8 cellular contexts compared by ENCODE assay signal in the genomic region with DNA sequence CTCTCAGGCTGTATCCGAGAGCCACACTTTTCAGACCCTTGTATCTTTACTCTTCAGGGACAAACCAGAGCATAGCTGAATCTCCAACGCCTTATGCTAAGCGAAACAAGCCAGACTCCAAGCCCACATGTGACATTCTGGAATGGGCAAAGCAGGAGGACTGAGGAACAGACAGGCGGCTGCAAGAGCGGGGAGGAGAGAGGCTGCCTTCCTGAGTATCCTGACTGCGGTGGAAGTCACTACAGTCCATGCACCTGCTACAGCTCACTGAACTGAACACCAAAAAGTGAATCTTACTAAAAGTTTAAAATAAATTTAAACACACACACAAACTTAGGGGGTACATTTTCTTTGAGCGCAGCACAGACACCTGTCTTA. TPM values are rescaled to one million over a fixed set of nuclear protein-coding genes. Genes with fewer than 3 reads are reported as not detected.
DNase-seq lines count a peak whose midpoint lies in the region; FAIRE-seq and TF ChIP-seq lines count a peak whose summit lies in the region.

No MANE protein-coding gene starts in this region.

- H3K27me3 Mint-ChIP-seq in activated T-cell treated with anti-CD3 and anti-CD28 coated beads, Interleukin-2, amount 50 U/mL, for 24 hours, result peaks cover 25% of the 10 kb centered on the region
- H3K27me3 Mint-ChIP-seq in activated naive CD8-positive, alpha-beta T cell, result peaks cover 11% of the 10 kb centered on the region

- dilution Hi-C loops in keratinocyte (cut with MboI; ENCODE audit: extremely low pct_ligation_motif_present, low sequenced_read_pairs), result no loop called here

- H3K9me3 ChIP-seq in keratinocyte (ENCODE audit: control insufficient read depth, low read depth, low read length) (no peaks in the 10 kb centered on the region), thymus (ENCODE audit: control insufficient read depth) (no peaks in the 10 kb centered on the region)

- peaks cover 59% of the 10 kb centered on the region for H3K79me2 ChIP-seq in keratinocyte (ENCODE audit: control insufficient read depth, insufficient read depth, low read length)

- no peak for DNase-seq in activated T-cell treated with anti-CD3 and anti-CD28 coated beads, Interleukin-2, amount 50 U/mL, for 24 hours
- DNase-seq in activated T-cell treated with anti-CD3 and anti-CD28 coated beads for 4 hours (no peak), keratinocyte (ENCODE audit: low read depth, low spot score) (no peak), DMS79 (lab: John Stamatoyannopoulos, UW) (no peak), GF-D8 (lab: John Stamatoyannopoulos, UW) (no peak)
- no peak for DNase-seq in stimulated activated CD4-positive, alpha-beta T cell treated with anti-CD3 and anti-CD28 coated beads, Interleukin-4, amount 100 ng/mL, for 4 hours

- H3K27ac Mint-ChIP-seq in activated T-cell treated with anti-CD3 and anti-CD28 coated beads, Interleukin-2, amount 50 U/mL, for 24 hours, result no peak overlapping the region
- H3K27ac Mint-ChIP-seq in activated naive CD8-positive, alpha-beta T cell, result no peak overlapping the region

- no peak for FAIRE-seq in keratinocyte (lab: Jason Lieb, UNC)

- H3K27ac ChIP-seq in keratinocyte (ENCODE audit: control insufficient read depth, insufficient read depth, low read length) (no peak overlapping the region), thymus (ENCODE audit: low read depth) (no peak overlapping the region)

- no peaks in the 10 kb centered on the region for H3K27me3 ChIP-seq in keratinocyte (ENCODE audit: control insufficient read depth, extremely low read depth, insufficient read depth, low read length)
- H3K27me3 ChIP-seq in thymus (ENCODE audit: control insufficient read depth, insufficient read depth), result peaks cover 29% of the 10 kb centered on the region

- peaks cover 5% of the 10 kb centered on the region for H3K36me3 Mint-ChIP-seq in activated T-cell treated with anti-CD3 and anti-CD28 coated beads, Interleukin-2, amount 50 U/mL, for 24 hours (ENCODE audit: low read depth)
- H3K36me3 Mint-ChIP-seq in activated naive CD8-positive, alpha-beta T cell, result no peaks in the 10 kb centered on the region

- H2AFZ ChIP-seq in keratinocyte (ENCODE audit: control insufficient read depth, low read length), result no peak overlapping the region

- H3K9me1 ChIP-seq in keratinocyte (ENCODE audit: control insufficient read depth, extremely low read depth, insufficient read depth, low read length), result peaks cover 2% of the 10 kb centered on the region

- H3K4me1 ChIP-seq in keratinocyte (ENCODE audit: control insufficient read depth, extremely low read depth, insufficient read depth, low read length), result peaks cover 10% of the 10 kb centered on the region
- H3K4me1 ChIP-seq in thymus (ENCODE audit: control insufficient read depth, insufficient read depth, low read length), result peaks cover 2% of the 10 kb centered on the region

- no peak for TF ChIP-seq CTCF in keratinocyte (optimal IDR thresholded peaks at IDR 0.05 in 1 of 3, IDR thresholded peaks at IDR 0.05 in 1 of 3, conservative IDR thresholded peaks at IDR 0.05 in 1 of 3; ENCODE audit: extremely low read depth in 1 of 3, insufficient read depth in 2 of 3, low read length in 3 of 3)

- H3K9me3 Mint-ChIP-seq in activated T-cell treated with anti-CD3 and anti-CD28 coated beads, Interleukin-2, amount 50 U/mL, for 24 hours, result no peaks in the 10 kb centered on the region
- no peaks in the 10 kb centered on the region for H3K9me3 Mint-ChIP-seq in activated naive CD8-positive, alpha-beta T cell (ENCODE audit: low read depth)

- 62% methylated on average over 7 of the region's 7 CpGs for WGBS in thymus

- peak overlapping the region; percentile 86 for H3K4me3 Mint-ChIP-seq in activated T-cell treated with anti-CD3 and anti-CD28 coated beads, Interleukin-2, amount 50 U/mL, for 24 hours
- H3K4me3 Mint-ChIP-seq in activated naive CD8-positive, alpha-beta T cell, result peak overlapping the region; percentile 89

- peak overlapping the region; percentile 95 for H3K9ac ChIP-seq in keratinocyte (ENCODE audit: control insufficient read depth, extremely low read depth, insufficient read depth, low read length)

- H4K20me1 ChIP-seq in keratinocyte (ENCODE audit: control insufficient read depth, extremely low read depth, insufficient read depth, low read length), result peaks cover 15% of the 10 kb centered on the region

- H3K4me2 ChIP-seq in keratinocyte (ENCODE audit: control insufficient read depth, extremely low read depth, insufficient read depth, low read depth, low read length), result peak overlapping the region; percentile 59

- H3K4me3 ChIP-seq in keratinocyte (ENCODE audit: control insufficient read depth in 2 of 3, extremely low read depth in 1 of 3, insufficient read depth in 2 of 3, low read depth in 1 of 3, low read length in 3 of 3), result peak overlapping the region; percentile 91 to 99 (median 98)
- H3K4me3 ChIP-seq in thymus (ENCODE audit: low read length), result peak overlapping the region; percentile 47

- H3K36me3 ChIP-seq in keratinocyte (ENCODE audit: control insufficient read depth in 2 of 2, extremely low read depth in 1 of 2, insufficient read depth in 2 of 2, low read length in 2 of 2) (no peaks in the 10 kb centered on the region), thymus (ENCODE audit: control insufficient read depth, insufficient read depth) (no peaks in the 10 kb centered on the region)

- peaks cover 17% of the 10 kb centered on the region for H3K4me1 Mint-ChIP-seq in activated T-cell treated with anti-CD3 and anti-CD28 coated beads, Interleukin-2, amount 50 U/mL, for 24 hours (ENCODE audit: low read depth)
- H3K4me1 Mint-ChIP-seq in activated naive CD8-positive, alpha-beta T cell (ENCODE audit: low read depth), result peaks cover 12% of the 10 kb centered on the region

RNA-seq across cellular contexts. Expression of a gene that starts 1.5 kb away (rescaled TPM):
- polyA plus RNA-seq in keratinocyte (72.3 to 73.0 TPM (median 72.9 TPM) in 3 replicates), thymus (23.3 TPM)
- 45.6 TPM for polyA plus RNA-seq in keratinocyte (2011; ENCODE audit: low read depth)
- 47.6 and 53.8 TPM in 2 replicates for polyA plus RNA-seq in keratinocyte (2011; cell fraction: cytosol; rRNA removed)
- polyA plus RNA-seq in keratinocyte (2011; cell fraction: nucleus; rRNA removed), result 98.2 and 102 TPM in 2 replicates
- 62.1 and 97.5 TPM in 2 replicates for polyA plus RNA-seq in keratinocyte (2012; ENCODE audit: low replicate concordance)
- 173 to 219 TPM (median 175 TPM) in 3 replicates for polyA minus RNA-seq in keratinocyte
- 61.8 TPM for polyA minus RNA-seq in keratinocyte (2011; cell fraction: cytosol; rRNA and poly(A)+ RNA removed)
- polyA minus RNA-seq in keratinocyte (2011; cell fraction: nucleus; rRNA and poly(A)+ RNA removed), result 76.1 and 111 TPM in 2 replicates
